In the genomic region with DNA sequence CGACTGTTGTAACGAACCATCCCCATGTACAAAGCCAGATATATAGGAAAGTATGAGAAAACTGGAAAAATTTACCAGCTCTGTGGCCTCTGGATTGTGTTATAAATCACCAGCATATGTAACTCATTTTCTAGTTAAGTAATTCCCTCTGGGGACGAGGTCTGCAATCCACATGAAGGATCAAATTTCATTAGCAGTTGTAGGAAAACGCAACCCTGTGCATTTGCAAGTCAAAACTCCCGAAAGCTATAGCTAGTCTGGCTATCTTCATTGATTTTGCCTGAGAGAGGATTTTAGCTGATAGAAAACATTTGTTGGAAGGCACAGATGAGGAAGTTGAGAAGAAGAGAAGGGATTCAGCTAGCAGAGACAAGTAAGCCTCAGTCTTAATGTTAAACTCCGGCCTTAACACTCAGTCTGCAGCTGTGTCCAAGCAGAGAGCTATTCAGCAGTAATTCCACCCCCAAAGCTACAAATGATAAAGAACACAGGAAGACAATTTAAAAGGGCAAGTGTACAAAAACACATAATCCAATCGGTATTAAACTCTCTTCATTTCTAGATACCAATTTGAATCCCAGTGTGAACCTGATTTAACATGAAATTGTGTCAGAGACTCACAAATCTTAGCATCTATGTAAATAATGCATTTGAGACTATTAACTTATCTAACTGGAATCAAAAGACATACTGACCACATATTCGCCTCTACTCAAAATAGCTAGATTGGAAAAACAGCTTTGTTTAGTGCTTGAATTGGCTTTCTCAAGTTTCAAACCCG, we compare ENCODE assay signal across 8 cellular contexts. TPM values are rescaled to one million over a fixed set of nuclear protein-coding genes. Genes with fewer than 3 reads are reported as not detected.
A peak's percentile ranks its signal among the peaks of the same experiment; 100 is the strongest.
DNase-seq lines count a peak whose midpoint lies in the region; ATAC-seq and TF ChIP-seq lines count a peak whose summit lies in the region.

No MANE protein-coding gene starts in this region.

- no peaks in the 10 kb centered on the region for H3F3A ChIP-seq in GM23338 (replicated peaks; ENCODE audit: low read depth)

- ATAC-seq in GM23338 (peak; percentile 38), GM19395 (IDR thresholded peaks at IDR 0.05; ENCODE audit: unreplicated experiment) (no peak)

- peaks cover 13% of the 10 kb centered on the region for H3K4me1 Mint-ChIP-seq in GM23338

- peak overlapping the region; percentile 85 for H3K4me2 ChIP-seq in GM23338

- no peak overlapping the region for H3K27ac Mint-ChIP-seq in GM23338

- DNase-seq in BE2C, result peak; percentile 63
- peak; percentile 67 for DNase-seq in GM23338 (ENCODE audit: low spot score)
- peak; percentile 93 for DNase-seq in NCI-H69 (lab: John Stamatoyannopoulos, UW)
- DNase-seq in activated effector memory CD4-positive, alpha-beta T cell treated with anti-CD3 and anti-CD28 coated beads, Interleukin-2, amount 50 U/mL, for 16 hours, result no peak
- no peak for DNase-seq in activated naive CD4-positive, alpha-beta T cell treated with Interleukin-2 at 50 U/mL for 16 hours

- TF ChIP-seq CTCF in BE2C (IDR thresholded peaks at IDR 0.05; ENCODE audit: low read depth, low read length), result no peak
- TF ChIP-seq CTCF in GM23338 (conservative IDR thresholded peaks at IDR 0.05; ENCODE audit: low read depth in 2 of 2), result no peak

- WGBS in ectodermal cell, 2 experiments, result 11 to 12% methylated on average over 7 to 9 of the region's 9 CpGs

- peaks cover 4% of the 10 kb centered on the region for H3K27me3 Mint-ChIP-seq in GM23338 (ENCODE audit: insufficient read depth, low read depth, poor library complexity)

- no peaks in the 10 kb centered on the region for H4K20me1 ChIP-seq in GM23338 (replicated peaks; ENCODE audit: insufficient read depth)

- H3K27me3 ChIP-seq in BE2C, result no peaks in the 10 kb centered on the region
- no peaks in the 10 kb centered on the region for H3K27me3 ChIP-seq in GM23338 (ENCODE audit: insufficient read depth)
- H3K27me3 ChIP-seq in ectodermal cell (ENCODE audit: control insufficient read depth, insufficient read depth, low read length, poor library complexity, severe bottlenecking), result no peaks in the 10 kb centered on the region
- no peaks in the 10 kb centered on the region for H3K27me3 ChIP-seq in muscle layer of colon (ENCODE audit: control insufficient read depth in 1 of 2, insufficient read depth in 2 of 2, low read length in 2 of 2)

- peak overlapping the region; percentile 89 for H3K9ac ChIP-seq in muscle layer of colon (ENCODE audit: low read length)

- no peaks in the 10 kb centered on the region for H3K9me3 Mint-ChIP-seq in GM23338

- peaks cover 8% of the 10 kb centered on the region for H3K4me1 ChIP-seq in BE2C
- peaks cover 15% of the 10 kb centered on the region for H3K4me1 ChIP-seq in GM23338 (ENCODE audit: insufficient read depth)
- peaks cover 14% of the 10 kb centered on the region for H3K4me1 ChIP-seq in ectodermal cell (ENCODE audit: control insufficient read depth, insufficient read depth, low read length)
- H3K4me1 ChIP-seq in muscle layer of colon (ENCODE audit: insufficient read depth, low read length), result peaks cover 25% of the 10 kb centered on the region

- H3K27ac ChIP-seq in GM23338 (ENCODE audit: low read depth) (peak overlapping the region; percentile 76), ectodermal cell (ENCODE audit: insufficient read depth, low read depth, low read length, poor library complexity, severe bottlenecking) (peak overlapping the region; percentile 58), muscle layer of colon (ENCODE audit: low read depth, low read length) (peak overlapping the region; percentile 75)

- no peak overlapping the region for H3K4me3 Mint-ChIP-seq in GM23338

- no peaks in the 10 kb centered on the region for H3K9me2 ChIP-seq in GM23338 (ENCODE audit: insufficient read depth)

- H3K4me3 ChIP-seq in BE2C (ENCODE audit: low read depth, low read length) (peak overlapping the region; percentile 95), GM23338 (peak overlapping the region; percentile 60), ectodermal cell (ENCODE audit: insufficient read depth, low read depth, low read length) (peak overlapping the region; percentile 47), muscle layer of colon (ENCODE audit: low read depth in 1 of 2, low read length in 2 of 2) (peak overlapping the region; percentile 24 to 79)

- H3K36me3 Mint-ChIP-seq in GM23338 (ENCODE audit: low read depth), result peaks cover 8% of the 10 kb centered on the region; the same call in 2 of the 3 replicates

- no peaks in the 10 kb centered on the region for H3K9me3 ChIP-seq in BE2C
- no peaks in the 10 kb centered on the region for H3K9me3 ChIP-seq in ectodermal cell (ENCODE audit: control insufficient read depth, low read length)
- H3K9me3 ChIP-seq in muscle layer of colon (ENCODE audit: low read length), result no peaks in the 10 kb centered on the region

- H3K36me3 ChIP-seq in BE2C (peaks cover 18% of the 10 kb centered on the region), GM23338 (ENCODE audit: insufficient read depth) (no peaks in the 10 kb centered on the region), ectodermal cell (ENCODE audit: control insufficient read depth, insufficient read depth, low read length) (no peaks in the 10 kb centered on the region), muscle layer of colon (ENCODE audit: insufficient read depth, low read length) (no peaks in the 10 kb centered on the region)

- H3K79me2 ChIP-seq in GM23338 (replicated peaks; ENCODE audit: insufficient read depth), result peaks cover 54% of the 10 kb centered on the region

- no peak overlapping the region for H2AFZ ChIP-seq in GM23338

TF ChIP-seq in GM23338, 12 proteins besides CTCF, POLR2A, EP300 and RAD21 (continues in another document):
- TF ChIP-seq JUNB (IDR thresholded peaks at IDR 0.05; ENCODE audit: unreplicated experiment), result no peak
- TF ChIP-seq EZH2 (IDR thresholded peaks at IDR 0.05; ENCODE audit: low read depth, unreplicated experiment), result no peak
- no peak for TF ChIP-seq POLR2AphosphoS5 (IDR thresholded peaks at IDR 0.05; ENCODE audit: low read depth)
- no peak for TF ChIP-seq ZNF331 (CRISPR knock-in tag; IDR thresholded peaks at IDR 0.05; ENCODE audit: low read depth)
- TF ChIP-seq STAT1 (IDR thresholded peaks at IDR 0.05; ENCODE audit: unreplicated experiment), result no peak
- no peak for TF ChIP-seq NANOG (IDR thresholded peaks at IDR 0.05; ENCODE audit: borderline replicate concordance)
- TF ChIP-seq CREB1 (CRISPR knock-in tag; IDR thresholded peaks at IDR 0.05; ENCODE audit: low read depth), result no peak
- no peak for TF ChIP-seq EZH2phosphoT487 (IDR thresholded peaks at IDR 0.05; ENCODE audit: unreplicated experiment)
- no peak for TF ChIP-seq ZNF114 (CRISPR knock-in tag; IDR thresholded peaks at IDR 0.05)

RNA-seq across cellular contexts. Expression of gene CERS5, which starts 54.2 kb away (rescaled TPM):
- 23.7 TPM for polyA plus RNA-seq in BE2C (2012; ENCODE audit: insufficient read depth, insufficient read length, low read depth)
- 50.2 and 56.5 TPM in 2 replicates for total RNA-seq in GM23338 (2014; rRNA removed; shearing (Covaris generic))
- polyA plus RNA-seq in GM23338 (2016; fragmentation: Nextera tagmentation; extraction: Ambion mirVana), result 42.7 and 45.4 TPM in 2 replicates
- 60.6 TPM for polyA plus RNA-seq in ectodermal cell (2013, experiment 1 of 4)
- 71.9 TPM for polyA plus RNA-seq in ectodermal cell (2013, experiment 2 of 4)
- 42.6 TPM for polyA plus RNA-seq in ectodermal cell (2013, experiment 3 of 4)
- polyA plus RNA-seq in ectodermal cell (2013, experiment 4 of 4), result 47.0 TPM

Comparison
In these comparisons a context has a peak if more than half of its experiments do, and no peak if none do; other contexts are left out.
1. DNase-seq: peak in BE2C (single experiment), GM23338 (single experiment) and NCI-H69 (single experiment); none in activated effector memory CD4-positive, alpha-beta T cell treated with anti-CD3 and anti-CD28 coated beads, Interleukin-2, amount 50 U/mL, for 16 hours (single experiment) and activated naive CD4-positive, alpha-beta T cell treated with Interleukin-2 at 50 U/mL for 16 hours (single experiment).
2. Peak in every context shown above with its lines, with median percentiles within 50 percentile points of each other: H3K4me3 ChIP-seq and H3K27ac ChIP-seq.